9 cellular contexts compared by ENCODE assay signal in the genomic region with DNA sequence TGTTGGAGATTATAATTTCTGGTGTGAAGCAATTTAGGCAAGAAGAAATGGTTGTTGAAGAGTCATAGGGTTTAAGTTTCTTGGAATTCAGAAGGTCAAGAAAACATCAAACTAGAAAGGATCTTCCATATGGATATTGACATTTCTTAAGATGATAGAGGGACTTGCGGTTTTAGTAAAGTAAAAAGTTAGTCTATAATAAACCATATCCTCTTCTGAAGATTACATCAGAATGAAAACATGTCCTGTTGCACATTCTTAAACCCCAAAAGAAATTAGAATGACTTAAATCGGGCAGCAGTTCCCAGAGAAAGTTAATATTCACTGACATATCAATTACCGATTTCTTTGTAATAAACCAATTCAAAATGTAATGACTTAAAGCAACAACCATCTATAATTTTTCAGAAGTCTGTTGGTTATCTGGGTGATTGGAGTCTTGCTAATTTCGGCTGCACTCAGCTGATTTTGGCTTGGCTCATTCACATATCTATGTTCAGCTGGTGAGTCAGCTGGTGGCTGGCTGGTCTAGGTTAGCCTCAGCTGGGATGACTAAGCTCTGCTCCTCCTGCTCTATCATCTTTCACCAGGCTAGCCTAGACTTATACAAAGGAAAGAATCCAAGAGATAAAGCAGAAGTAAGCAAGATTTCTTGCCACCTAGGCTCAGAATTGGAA. TPM values are rescaled to one million over a fixed set of nuclear protein-coding genes. Genes with fewer than 3 reads are reported as not detected.
DNase-seq lines count a peak whose midpoint lies in the region; ATAC-seq and TF ChIP-seq lines count a peak whose summit lies in the region.
"Had no signal": no experiment of that assay in that cellular context is flagged by ENCODE, and none has a peak within 500 bp of the region (broad histone marks: within the 10 kb centered on the region; RNA-seq: fewer than 3 reads in every experiment).

No MANE protein-coding gene starts in this region.

- H3K4me3 ChIP-seq in cardiac fibroblast (replicated peaks in 1 of 2; ENCODE audit: low read depth in 2 of 2, low read length in 2 of 2), result no peak overlapping the region

- H3K4me1 Mint-ChIP-seq in stimulated activated naive B cell treated with anti-CD40 and anti-IgM and Interleukin-4, amounts not matched to agents 10 μg/mL and 1 μg/mL and 100 μg/mL, for 72 hours, result peaks cover 0 to 3% of the 10 kb centered on the region in 2 donors

- H3K27me3 Mint-ChIP-seq in stimulated activated naive B cell treated with anti-CD40 and anti-IgM and Interleukin-4, amounts not matched to agents 10 μg/mL and 1 μg/mL and 100 μg/mL, for 72 hours, result peaks cover 0 to 28% of the 10 kb centered on the region in 2 donors

- H3K4me3 Mint-ChIP-seq in stimulated activated naive B cell treated with anti-CD40 and anti-IgM and Interleukin-4, amounts not matched to agents 10 μg/mL and 1 μg/mL and 100 μg/mL, for 72 hours, result no peak overlapping the region

- no peaks in the 10 kb centered on the region for H3K36me3 Mint-ChIP-seq in stimulated activated naive B cell treated with anti-CD40 and anti-IgM and Interleukin-4, amounts not matched to agents 10 μg/mL and 1 μg/mL and 100 μg/mL, for 72 hours

- H3K27ac Mint-ChIP-seq in stimulated activated naive B cell treated with anti-CD40 and anti-IgM and Interleukin-4, amounts not matched to agents 10 μg/mL and 1 μg/mL and 100 μg/mL, for 72 hours, result no peak overlapping the region

- ATAC-seq in omental fat pad (ENCODE audit: low FRiP score), result peak; percentile 83
- ATAC-seq in HG02798 (IDR thresholded peaks at IDR 0.05; ENCODE audit: poor library complexity, unreplicated experiment), result no peak
- no peak for ATAC-seq in stimulated activated naive B cell treated with anti-CD40 and anti-IgM and Interleukin-4, amounts not matched to agents 10 μg/mL and 1 μg/mL and 100 μg/mL, for 72 hours (replicated peaks)

- peaks cover 0 to 5% of the 10 kb centered on the region in 2 donors for H3K9me3 Mint-ChIP-seq in stimulated activated naive B cell treated with anti-CD40 and anti-IgM and Interleukin-4, amounts not matched to agents 10 μg/mL and 1 μg/mL and 100 μg/mL, for 72 hours

- peak; percentile 67 for DNase-seq in DMS53 (lab: John Stamatoyannopoulos, UW)
- no peak for DNase-seq in DMS53 treated with DMSO at 0.1 percent for 48 hours (lab: John Stamatoyannopoulos, UW; ENCODE audit: unreplicated experiment)
- DNase-seq in M059J (ENCODE audit: low read depth), result peak; percentile 93
- peak; percentile 70 to 89 for DNase-seq in cardiac fibroblast (ENCODE audit: low read depth in 2 of 2)
- no peak for DNase-seq in omental fat pad (ENCODE audit: low spot score)
- no peak for DNase-seq in NCI-H146 treated with DMSO at 0.1 percent for 48 hours (lab: John Stamatoyannopoulos, UW; ENCODE audit: unreplicated experiment)
- DNase-seq in stimulated activated naive B cell treated with anti-CD40 and anti-IgM and Interleukin-4, amounts not matched to agents 10 μg/mL and 1 μg/mL and 100 μg/mL, for 72 hours, result no peak
- DNase-seq: NCI-H1694 treated with DMSO at 0.1 percent for 48 hours had no signal

- no peak for TF ChIP-seq CTCF in cardiac fibroblast (IDR thresholded peaks at IDR 0.05; ENCODE audit: low read depth, low read length)
- no peak for TF ChIP-seq CTCF in omental fat pad (IDR thresholded peaks at IDR 0.05)

RNA-seq across cellular contexts. Expression of a gene that starts 24.4 kb away (rescaled TPM):
- 85.6 and 94.0 TPM in 2 replicates for total RNA-seq in M059J (2014; rRNA removed; shearing (Covaris generic))
- 10 to 100 TPM; 22.3 to 32.1 (median 27.0) TPM for total RNA-seq in omental fat pad

Comparison
In these comparisons a context has a peak if more than half of its experiments do, and no peak if none do; other contexts are left out.
1. DNase-seq: peak in DMS53 (single experiment), M059J (single experiment) and cardiac fibroblast (2 of 2); none in DMS53 treated with DMSO at 0.1 percent for 48 hours (single experiment), omental fat pad (single experiment), NCI-H146 treated with DMSO at 0.1 percent for 48 hours (single experiment) and stimulated activated naive B cell treated with anti-CD40 and anti-IgM and Interleukin-4, amounts not matched to agents 10 μg/mL and 1 μg/mL and 100 μg/mL, for 72 hours (single experiment).